ENCODE assay signal across 27 cellular contexts in the genomic region with DNA sequence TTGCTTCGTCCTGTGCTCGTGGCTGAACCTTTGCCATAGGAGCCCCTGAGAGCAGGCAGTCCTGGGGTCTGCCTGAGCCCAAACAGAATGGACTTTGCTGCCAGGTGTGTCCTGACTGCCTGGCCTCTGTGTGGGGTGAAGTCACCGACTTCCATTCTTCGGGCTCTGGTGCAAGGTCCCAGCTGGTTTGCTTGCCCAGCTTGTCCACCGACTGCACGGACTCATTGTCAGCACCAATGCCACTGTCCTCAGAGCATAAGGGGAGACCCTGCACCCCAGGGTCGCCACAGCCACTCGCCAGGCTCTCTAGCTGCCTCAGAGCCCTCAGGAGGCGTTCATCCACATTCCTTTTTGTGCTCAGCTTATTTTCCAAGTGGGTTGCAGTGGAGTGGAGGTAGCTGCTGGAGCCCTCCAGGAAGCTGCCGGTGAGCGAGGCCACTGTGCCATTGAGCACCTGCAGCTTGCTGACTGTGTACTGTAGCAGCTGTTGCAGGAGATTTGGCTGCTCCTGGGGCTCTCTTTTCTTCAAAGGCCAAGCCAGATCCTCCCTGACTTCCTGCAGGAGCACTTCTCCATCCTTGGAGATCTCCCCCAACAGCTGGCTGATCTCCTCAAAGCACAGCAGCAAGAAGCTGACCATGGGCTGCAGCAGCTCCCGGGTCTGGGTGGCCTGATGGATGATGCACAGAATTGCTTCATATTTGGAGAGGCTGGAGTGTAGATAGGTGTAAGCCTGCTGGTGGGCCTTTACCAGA. TPM values are rescaled to one million over a fixed set of nuclear protein-coding genes. Genes with fewer than 3 reads are reported as not detected.
"Had no signal": no experiment of that assay in that cellular context is flagged by ENCODE, and none has a peak within 500 bp of the region (broad histone marks: within the 10 kb centered on the region; RNA-seq: fewer than 3 reads in every experiment).

No MANE protein-coding gene starts in this region.

- ATAC-seq: activated T-helper 17 cell treated with anti-CD3 and anti-CD28 coated beads, Interleukin-2, amount 50 U/mL, for 72 hours had no signal

- H3K4me1 ChIP-seq: adrenal gland, breast epithelium had no signal

- H3K27me3 Mint-ChIP-seq: activated CD4-positive, alpha-beta memory T cell treated with anti-CD3 and anti-CD28 coated beads for 36 hours; activated CD4-positive, alpha-beta T cell treated with anti-CD3 and anti-CD28 coated beads, Interleukin-2, amount 10 ng/mL, durations not matched to agents 7 days and 5 days; activated T-helper 17 cell treated with anti-CD3 and anti-CD28 coated beads, Interleukin-2, amount 50 U/mL, for 72 hours; IgD-negative memory B cell had no signal

- DNase-seq: activated B cell treated with CpG ODN at 0.5 μM for 24 hours; activated CD4-positive, alpha-beta memory T cell treated with anti-CD3 and anti-CD28 coated beads for 36 hours; activated CD4-positive, alpha-beta T cell treated with anti-CD3 and anti-CD28 coated beads for 1 hour; activated CD4-positive, alpha-beta T cell treated with anti-CD3 and anti-CD28 coated beads, Interleukin-2, amount 10 ng/mL, durations not matched to agents 7 days and 5 days; activated gamma-delta T cell; activated naive CD4-positive, alpha-beta T cell treated with anti-CD3 and anti-CD28 coated beads, Interleukin-2, amount 10 ng/mL, durations not matched to agents 7 days and 5 days; activated naive CD8-positive, alpha-beta T cell treated with anti-CD3 and anti-CD28 coated beads, Interleukin-2, amount 10 ng/mL, durations not matched to agents 7 days and 5 days; anterior cingulate cortex; central memory CD4-positive, alpha-beta T cell; KG1; NCI-H1048; NCI-H146; NCI-H187 treated with DMSO at 0.1 percent for 48 hours; NCI-H2081 treated with DMSO at 0.1 percent for 48 hours; NCI-H446; NCI-H526; NCI-H774; SHP77 treated with DMSO at 0.1 percent for 48 hours had no signal

- H3K4me1 Mint-ChIP-seq: activated CD4-positive, alpha-beta T cell treated with anti-CD3 and anti-CD28 coated beads, Interleukin-2, amount 10 ng/mL, durations not matched to agents 7 days and 5 days; activated naive CD4-positive, alpha-beta T cell treated with anti-CD3 and anti-CD28 coated beads, Interleukin-2, amount 10 ng/mL, durations not matched to agents 7 days and 5 days; activated naive CD8-positive, alpha-beta T cell treated with anti-CD3 and anti-CD28 coated beads, Interleukin-2, amount 10 ng/mL, durations not matched to agents 7 days and 5 days; activated T-helper 17 cell treated with anti-CD3 and anti-CD28 coated beads, Interleukin-2, amount 50 U/mL, for 72 hours had no signal

- H3K36me3 Mint-ChIP-seq: activated CD4-positive, alpha-beta memory T cell treated with anti-CD3 and anti-CD28 coated beads for 36 hours; activated naive CD4-positive, alpha-beta T cell treated with anti-CD3 and anti-CD28 coated beads, Interleukin-2, amount 10 ng/mL, durations not matched to agents 7 days and 5 days; activated naive CD8-positive, alpha-beta T cell treated with anti-CD3 and anti-CD28 coated beads, Interleukin-2, amount 10 ng/mL, durations not matched to agents 7 days and 5 days had no signal

- H3K27ac ChIP-seq: adrenal gland, PC-9 had no signal

- H3K27me3 ChIP-seq: adrenal gland, breast epithelium had no signal

- H3K27ac Mint-ChIP-seq: activated B cell treated with CpG ODN at 0.5 μM for 24 hours; activated CD4-positive, alpha-beta memory T cell treated with anti-CD3 and anti-CD28 coated beads for 36 hours; activated CD4-positive, alpha-beta T cell treated with anti-CD3 and anti-CD28 coated beads, Interleukin-2, amount 10 ng/mL, durations not matched to agents 7 days and 5 days; activated naive CD4-positive, alpha-beta T cell treated with anti-CD3 and anti-CD28 coated beads, Interleukin-2, amount 10 ng/mL, durations not matched to agents 7 days and 5 days; activated naive CD8-positive, alpha-beta T cell treated with anti-CD3 and anti-CD28 coated beads, Interleukin-2, amount 10 ng/mL, durations not matched to agents 7 days and 5 days; activated T-helper 17 cell treated with anti-CD3 and anti-CD28 coated beads, Interleukin-2, amount 50 U/mL, for 72 hours; IgD-negative memory B cell; T-helper 1 cell treated with Interleukin-12 subunit alpha and Interleukin-12 subunit beta and Interleukin-4 antibody, amounts not matched to agents 30 μg/mL and 1 μg/mL, for 36 hours had no signal

- H3K9me3 Mint-ChIP-seq: activated CD4-positive, alpha-beta T cell treated with anti-CD3 and anti-CD28 coated beads, Interleukin-2, amount 10 ng/mL, durations not matched to agents 7 days and 5 days; activated naive CD4-positive, alpha-beta T cell treated with anti-CD3 and anti-CD28 coated beads, Interleukin-2, amount 10 ng/mL, durations not matched to agents 7 days and 5 days; activated naive CD8-positive, alpha-beta T cell treated with anti-CD3 and anti-CD28 coated beads, Interleukin-2, amount 10 ng/mL, durations not matched to agents 7 days and 5 days; activated T-helper 17 cell treated with anti-CD3 and anti-CD28 coated beads, Interleukin-2, amount 50 U/mL, for 72 hours; T-helper 1 cell treated with Interleukin-12 subunit alpha and Interleukin-12 subunit beta and Interleukin-4 antibody, amounts not matched to agents 30 μg/mL and 1 μg/mL, for 36 hours had no signal

- H3K4me3 Mint-ChIP-seq: activated B cell treated with CpG ODN at 0.5 μM for 24 hours; activated CD4-positive, alpha-beta memory T cell treated with anti-CD3 and anti-CD28 coated beads for 36 hours; activated CD4-positive, alpha-beta T cell treated with anti-CD3 and anti-CD28 coated beads, Interleukin-2, amount 10 ng/mL, durations not matched to agents 7 days and 5 days; activated naive CD4-positive, alpha-beta T cell treated with anti-CD3 and anti-CD28 coated beads, Interleukin-2, amount 10 ng/mL, durations not matched to agents 7 days and 5 days; activated naive CD8-positive, alpha-beta T cell treated with anti-CD3 and anti-CD28 coated beads, Interleukin-2, amount 10 ng/mL, durations not matched to agents 7 days and 5 days; activated T-helper 17 cell treated with anti-CD3 and anti-CD28 coated beads, Interleukin-2, amount 50 U/mL, for 72 hours; IgD-negative memory B cell; T-helper 1 cell treated with Interleukin-12 subunit alpha and Interleukin-12 subunit beta and Interleukin-4 antibody, amounts not matched to agents 30 μg/mL and 1 μg/mL, for 36 hours had no signal

- H3K4me3 ChIP-seq: adrenal gland, breast epithelium, PC-9 had no signal

- H3K9me3 ChIP-seq: adrenal gland, breast epithelium had no signal

RNA-seq across cellular contexts. Expression of a gene that starts 1.2 kb away (rescaled TPM):
- total RNA-seq: activated B cell treated with CpG ODN at 0.5 μM for 24 hours; activated CD4-positive, alpha-beta memory T cell treated with anti-CD3 and anti-CD28 coated beads for 36 hours; activated CD4-positive, alpha-beta T cell treated with anti-CD3 and anti-CD28 coated beads, Interleukin-2, amount 10 ng/mL, durations not matched to agents 7 days and 5 days; activated naive CD8-positive, alpha-beta T cell treated with anti-CD3 and anti-CD28 coated beads, Interleukin-2, amount 10 ng/mL, durations not matched to agents 7 days and 5 days; activated T-helper 17 cell treated with anti-CD3 and anti-CD28 coated beads, Interleukin-2, amount 50 U/mL, for 72 hours; breast epithelium; chondrocyte; LHCN-M2; M059J; PC-9 had no signal
- polyA plus RNA-seq: IgD-negative memory B cell had no signal
